In genomic region chr1:59431566-59432294, GRCh38 we compare ENCODE assay signal across 17 cellular contexts.
DNase-seq lines count a peak whose midpoint lies in the region; ATAC-seq, FAIRE-seq and TF ChIP-seq lines count a peak whose summit lies in the region.
"Had no signal": no experiment of that assay in that cellular context is flagged by ENCODE, and none has a peak within 500 bp of the region (broad histone marks: within the 10 kb centered on the region; RNA-seq: fewer than 3 reads in every experiment).

No MANE protein-coding gene starts in this region.

- FAIRE-seq in RCC 7860 (lab: Jason Lieb, UNC), result peak; percentile 87
- FAIRE-seq: A204.1, small intestine, TTC549 had no signal

- CTCF ChIA-PET in SK-N-SH (lab: Yijun Ruan, JAX), result interaction anchor here (1.1 to 1.2 kb wide), 2 partner anchors 14 to 138 kb away, joined by 3 read pairs; no protein-coding TSS in a partner anchor

- WGBS in SK-N-SH (ENCODE audit: low lambda C conversion rate), result 84% methylated on average over 3 of the region's 3 CpGs
- 87% methylated on average over 3 of the region's 3 CpGs for WGBS in esophagus muscularis mucosa
- 76% methylated on average over 3 of the region's 3 CpGs for WGBS in prostate gland

- H3K9ac ChIP-seq in SK-N-SH, result no peak overlapping the region

- TF ChIP-seq POLR2A in esophagus muscularis mucosa (IDR thresholded peaks at IDR 0.05; ENCODE audit: low read depth) (no peak), prostate gland (IDR thresholded peaks at IDR 0.05) (no peak)

- peaks cover 0 to 6% of the 10 kb centered on the region in 2 experiments; a peak in 2 of 4 replicates for H3K4me1 ChIP-seq in SK-N-SH (ENCODE audit: control insufficient read depth in 1 of 2, insufficient read depth in 2 of 2, low read depth in 1 of 2, low read length in 1 of 2)
- peaks cover 11 to 35% (median 20%) of the 10 kb centered on the region in 4 donors for H3K4me1 ChIP-seq in esophagus muscularis mucosa
- H3K4me1 ChIP-seq in prostate gland (replicated peaks), result no peaks in the 10 kb centered on the region

- H3K36me3 ChIP-seq in SK-N-SH (replicated peaks in 1 of 2; ENCODE audit: control insufficient read depth in 1 of 2, insufficient read depth in 2 of 2, low read length in 1 of 2) (no peaks in the 10 kb centered on the region), esophagus muscularis mucosa (no peaks in the 10 kb centered on the region), prostate gland (no peaks in the 10 kb centered on the region)
- H3K36me3 ChIP-seq: lower lobe of right lung, neutrophil had no signal

- H3K27ac Mint-ChIP-seq in stimulated activated effector memory CD8-positive, alpha-beta T cell treated with anti-CD3 and anti-CD28 coated beads, Interleukin-12 subunit alpha, Interleukin-12 subunit beta, amount 100 ng/mL, for 72 hours, result peak overlapping the region; percentile 77
- H3K27ac Mint-ChIP-seq: activated naive CD4-positive, alpha-beta T cell treated with anti-CD3 and anti-CD28 coated beads, Interleukin-2, amount 50 U/mL, for 24 hours had no signal

- POLR2A ChIA-PET in SK-N-SH (lab: Yijun Ruan, JAX), result no interaction called here

- no peaks in the 10 kb centered on the region for H3K79me2 ChIP-seq in SK-N-SH (ENCODE audit: insufficient read depth)

- DNase-seq in SK-N-SH (no peak), RCC 7860 (ENCODE audit: low spot score) (peak; percentile 76), esophagus muscularis mucosa (ENCODE audit: extremely low spot score) (peak; percentile 39), prostate gland (ENCODE audit: low spot score) (no peak), activated gamma-delta T cell (lab: John Stamatoyannopoulos, UW) (no peak)
- DNase-seq in stimulated activated effector memory CD8-positive, alpha-beta T cell treated with anti-CD3 and anti-CD28 coated beads, Interleukin-12 subunit alpha, Interleukin-12 subunit beta, amount 100 ng/mL, for 72 hours (ENCODE audit: low spot score in 2 of 2), result no peak
- DNase-seq: KG1, lower lobe of right lung, NCI-H1436 treated with DMSO at 0.1 percent for 48 hours, NCI-H748 treated with DMSO at 0.1 percent for 48 hours had no signal

- H3K4me2 ChIP-seq in SK-N-SH, result no peak overlapping the region

- H3K27me3 ChIP-seq in SK-N-SH (ENCODE audit: insufficient read depth) (no peaks in the 10 kb centered on the region), esophagus muscularis mucosa (no peaks in the 10 kb centered on the region), prostate gland (replicated peaks; ENCODE audit: insufficient read depth) (no peaks in the 10 kb centered on the region)
- H3K27me3 ChIP-seq: neutrophil had no signal

- no peaks in the 10 kb centered on the region for H3K9me3 Mint-ChIP-seq in stimulated activated effector memory CD8-positive, alpha-beta T cell treated with anti-CD3 and anti-CD28 coated beads, Interleukin-12 subunit alpha, Interleukin-12 subunit beta, amount 100 ng/mL, for 72 hours
- H3K9me3 Mint-ChIP-seq: activated naive CD4-positive, alpha-beta T cell treated with anti-CD3 and anti-CD28 coated beads, Interleukin-2, amount 50 U/mL, for 24 hours had no signal

- H4K20me1 ChIP-seq in SK-N-SH (ENCODE audit: insufficient read depth), result no peaks in the 10 kb centered on the region

- no peaks in the 10 kb centered on the region for H3K36me3 Mint-ChIP-seq in stimulated activated effector memory CD8-positive, alpha-beta T cell treated with anti-CD3 and anti-CD28 coated beads, Interleukin-12 subunit alpha, Interleukin-12 subunit beta, amount 100 ng/mL, for 72 hours

- H3K27ac ChIP-seq in SK-N-SH (ENCODE audit: low read depth in 2 of 2, low read length in 1 of 2) (no peak overlapping the region), esophagus muscularis mucosa (replicated peaks in 1 of 4) (no peak overlapping the region), prostate gland (no peak overlapping the region)
- H3K27ac ChIP-seq: lower lobe of right lung, neutrophil had no signal

- no peak for TF ChIP-seq EP300 in SK-N-SH (IDR thresholded peaks at IDR 0.05; ENCODE audit: borderline replicate concordance in 1 of 2, low read depth in 1 of 2, low read length in 1 of 2)
- TF ChIP-seq EP300 in esophagus muscularis mucosa (IDR thresholded peaks at IDR 0.05), result no peak

- no peaks in the 10 kb centered on the region for H3K9me2 ChIP-seq in SK-N-SH

- H2AFZ ChIP-seq in SK-N-SH (ENCODE audit: low read depth), result no peak overlapping the region

- intact Hi-C loops in esophagus muscularis mucosa (cut with DNase I), result no loop called here
- intact Hi-C loops in prostate gland (cut with DNase I), result no loop called here

- TF ChIP-seq CTCF in SK-N-SH (IDR thresholded peaks at IDR 0.05) (no peak), esophagus muscularis mucosa (IDR thresholded peaks at IDR 0.05) (no peak), prostate gland (IDR thresholded peaks at IDR 0.05) (no peak)

- no peak for TF ChIP-seq RAD21 in SK-N-SH (IDR thresholded peaks at IDR 0.05; ENCODE audit: low read length)

- ATAC-seq in SK-N-SH treated with all-trans-retinoic acid at 6 μM for 48 hours, result peak; percentile 15; the same call in 1 of the 3 replicates
- ATAC-seq in stimulated activated effector memory CD8-positive, alpha-beta T cell treated with anti-CD3 and anti-CD28 coated beads, Interleukin-12 subunit alpha, Interleukin-12 subunit beta, amount 100 ng/mL, for 72 hours, result no peak
- no peak for ATAC-seq in GM21717 (IDR thresholded peaks at IDR 0.05; ENCODE audit: unreplicated experiment)

- no peaks in the 10 kb centered on the region for H3F3A ChIP-seq in SK-N-SH (replicated peaks; ENCODE audit: insufficient read depth)

- H3K9me3 ChIP-seq in SK-N-SH (no peaks in the 10 kb centered on the region), esophagus muscularis mucosa (no peaks in the 10 kb centered on the region), prostate gland (no peaks in the 10 kb centered on the region)
- H3K9me3 ChIP-seq: lower lobe of right lung, neutrophil had no signal

- peaks cover 28% of the 10 kb centered on the region for H3K4me1 Mint-ChIP-seq in stimulated activated effector memory CD8-positive, alpha-beta T cell treated with anti-CD3 and anti-CD28 coated beads, Interleukin-12 subunit alpha, Interleukin-12 subunit beta, amount 100 ng/mL, for 72 hours

- H3K4me3 ChIP-seq in SK-N-SH (ENCODE audit: low read depth in 2 of 2, low read length in 1 of 2), result no peak overlapping the region
- H3K4me3 ChIP-seq in esophagus muscularis mucosa, result no peak overlapping the region
- no peak overlapping the region for H3K4me3 ChIP-seq in prostate gland
- H3K4me3 ChIP-seq: lower lobe of right lung had no signal

- peak overlapping the region; percentile 6 for H3K4me3 Mint-ChIP-seq in stimulated activated effector memory CD8-positive, alpha-beta T cell treated with anti-CD3 and anti-CD28 coated beads, Interleukin-12 subunit alpha, Interleukin-12 subunit beta, amount 100 ng/mL, for 72 hours
- H3K4me3 Mint-ChIP-seq: activated naive CD4-positive, alpha-beta T cell treated with anti-CD3 and anti-CD28 coated beads, Interleukin-2, amount 50 U/mL, for 24 hours had no signal

TF ChIP-seq in SK-N-SH treated with all-trans-retinoic acid at 6 μM for 48 hours, 23 proteins besides CTCF, POLR2A, EP300 and RAD21 (continues in another document):
- no peak for TF ChIP-seq ZNF565 (CRISPR knock-in tag; conservative IDR thresholded peaks at IDR 0.05; ENCODE audit: low read depth)
- TF ChIP-seq ISL1 (CRISPR knock-in tag; IDR thresholded peaks at IDR 0.05), result no peak
- TF ChIP-seq CSDC2 (CRISPR knock-in tag; IDR thresholded peaks at IDR 0.05), result no peak
- TF ChIP-seq SNAI2 (CRISPR knock-in tag; IDR thresholded peaks at IDR 0.05), result no peak
- no peak for TF ChIP-seq ZNF70 (CRISPR knock-in tag; IDR thresholded peaks at IDR 0.05)

TF ChIP-seq in SK-N-SH, 30 proteins besides CTCF, POLR2A, EP300 and RAD21:
- TF ChIP-seq USF1 (IDR thresholded peaks at IDR 0.05; ENCODE audit: borderline replicate concordance, low read depth) (no peak), IRF3 (IDR thresholded peaks at IDR 0.05; ENCODE audit: low read depth, low read length) (no peak), RXRA (IDR thresholded peaks at IDR 0.05; ENCODE audit: borderline replicate concordance, low read depth) (no peak), CHD2 (IDR thresholded peaks at IDR 0.05; ENCODE audit: low read length, partially characterized antibody) (no peak), JUND (IDR thresholded peaks at IDR 0.05) (no peak), YY1 (IDR thresholded peaks at IDR 0.05; ENCODE audit: low read depth) (no peak), GATA2 (CRISPR knock-in tag; IDR thresholded peaks at IDR 0.05) (no peak), POLR2AphosphoS5 (IDR thresholded peaks at IDR 0.05; ENCODE audit: low read depth, low read length) (no peak), TCF12 (IDR thresholded peaks at IDR 0.05) (no peak), TAF1 (IDR thresholded peaks at IDR 0.05; ENCODE audit: borderline replicate concordance, low read depth, low read length) (no peak), RFX5 (IDR thresholded peaks at IDR 0.05; ENCODE audit: low read length) (no peak)
TF ChIP-seq in SK-N-SH: peak in this region for 0.

Comparison
In these comparisons a context has a peak if more than half of its experiments do, and no peak if none do; other contexts are left out.
1. DNase-seq: peak in RCC 7860 (single experiment) and esophagus muscularis mucosa (single experiment); none in SK-N-SH (single experiment), stimulated activated effector memory CD8-positive, alpha-beta T cell treated with anti-CD3 and anti-CD28 coated beads, Interleukin-12 subunit alpha, Interleukin-12 subunit beta, amount 100 ng/mL, for 72 hours (0 of 2), prostate gland (single experiment) and activated gamma-delta T cell (single experiment).